ENCODE assay signal across 22 cellular contexts in the genomic region with DNA sequence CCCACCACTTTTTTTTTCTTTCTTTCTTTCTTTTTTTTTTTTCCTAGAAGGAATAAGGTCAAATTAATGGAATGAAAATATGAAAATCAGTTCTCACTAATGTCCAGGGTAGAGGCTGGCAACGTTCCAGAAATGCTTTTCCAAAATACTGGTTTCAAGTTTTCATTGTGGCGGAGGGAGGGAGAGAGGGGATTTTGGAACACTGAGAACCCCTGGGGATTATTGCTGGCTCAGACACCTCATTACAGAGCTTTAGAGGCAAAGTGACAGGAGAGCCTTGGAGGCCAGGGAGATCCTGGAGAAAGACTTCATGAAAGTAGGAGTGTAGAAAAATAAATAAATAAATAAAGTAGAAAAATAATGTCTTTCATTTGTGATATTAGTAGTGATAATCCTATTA. TPM values are rescaled to one million over a fixed set of nuclear protein-coding genes. Genes with fewer than 3 reads are reported as not detected.
"Had no signal": no experiment of that assay in that cellular context is flagged by ENCODE, and none has a peak within 500 bp of the region (broad histone marks: within the 10 kb centered on the region; RNA-seq: fewer than 3 reads in every experiment).

No MANE protein-coding gene starts in this region.

- H3K4me1 ChIP-seq: psoas muscle, vagina had no signal

- H3K36me3 ChIP-seq: ovary, vagina had no signal

- ATAC-seq: activated T-helper 17 cell treated with anti-CD3 and anti-CD28 coated beads, Interleukin-2, amount 50 U/mL, for 72 hours; left cardiac atrium; naive thymus-derived CD4-positive, alpha-beta T cell; psoas muscle; right cardiac atrium; stimulated activated naive CD8-positive, alpha-beta T cell treated with anti-CD3 and anti-CD28 coated beads, Interleukin-15, Interleukin-2, amounts not matched to agents 100 U/mL and 50 U/mL, for 24 hours had no signal

- H3K27ac ChIP-seq: dorsolateral prefrontal cortex, hepatocyte, ovary, psoas muscle, skin epidermis, vagina had no signal

- H3K27me3 ChIP-seq: hepatocyte, ovary, vagina had no signal

- H3K9me3 ChIP-seq: ovary, psoas muscle, vagina had no signal

- DNase-seq: activated B cell treated with CpG ODN at 0.5 μM for 24 hours; activated CD4-positive, alpha-beta memory T cell treated with anti-CD3 and anti-CD28 coated beads for 36 hours; activated CD4-positive, alpha-beta T cell treated with anti-CD3 and anti-CD28 coated beads for 4 hours; activated naive CD4-positive, alpha-beta T cell treated with Interleukin-2 at 50 U/mL for 16 hours; activated naive CD8-positive, alpha-beta T cell treated with anti-CD3 and anti-CD28 coated beads, Interleukin-2, amount 10 ng/mL, durations not matched to agents 7 days and 5 days; anterior cingulate cortex; caudate nucleus; dorsolateral prefrontal cortex; foreskin fibroblast; left cardiac atrium; mesenchymal stem cell; naive thymus-derived CD4-positive, alpha-beta T cell; ovary; psoas muscle; stimulated activated naive CD8-positive, alpha-beta T cell treated with anti-CD3 and anti-CD28 coated beads, Interleukin-15, Interleukin-2, amounts not matched to agents 100 U/mL and 50 U/mL, for 24 hours; trophoblast cell had no signal

- H3K4me3 ChIP-seq: dorsolateral prefrontal cortex, hepatocyte, ovary, psoas muscle, skin epidermis, vagina had no signal

RNA-seq across cellular contexts. Expression of a gene that starts 45.4 kb away (rescaled TPM):
- total RNA-seq: activated B cell treated with CpG ODN at 0.5 μM for 24 hours; activated CD4-positive, alpha-beta memory T cell treated with anti-CD3 and anti-CD28 coated beads for 36 hours; activated naive CD8-positive, alpha-beta T cell treated with anti-CD3 and anti-CD28 coated beads, Interleukin-2, amount 10 ng/mL, durations not matched to agents 7 days and 5 days; activated T-helper 17 cell treated with anti-CD3 and anti-CD28 coated beads, Interleukin-2, amount 50 U/mL, for 72 hours; left cardiac atrium; mucosa of gallbladder; naive thymus-derived CD4-positive, alpha-beta T cell; right cardiac atrium had no signal
- polyA plus RNA-seq: naive thymus-derived CD4-positive, alpha-beta T cell; right cardiac atrium had no signal
